17 cellular contexts compared by ENCODE assay signal in genomic region chr6:79463721-79464120, GRCh38.
DNase-seq lines count a peak whose midpoint lies in the region; TF ChIP-seq lines count a peak whose summit lies in the region.
"Had no signal": no experiment of that assay in that cellular context is flagged by ENCODE, and none has a peak within 500 bp of the region (broad histone marks: within the 10 kb centered on the region; RNA-seq: fewer than 3 reads in every experiment).

No MANE protein-coding gene starts in this region.

- H3K36me3 Mint-ChIP-seq in Calu3 (ENCODE audit: insufficient read depth, unreplicated experiment): peaks cover 5% of the 10 kb centered on the region
- H3K36me3 Mint-ChIP-seq: activated naive CD8-positive, alpha-beta T cell treated with anti-CD3 and anti-CD28 coated beads for 36 hours had no signal

- H3K9me2 ChIP-seq in MM.1S (replicated peaks; ENCODE audit: insufficient read depth, low read length) (no peaks in the 10 kb centered on the region), GM23248 (ENCODE audit: insufficient read depth) (no peaks in the 10 kb centered on the region)

- H3K27ac ChIP-seq in MM.1S (ENCODE audit: low read length): no peak overlapping the region
- no peak overlapping the region for H3K27ac ChIP-seq in GM23248
- H3K27ac ChIP-seq: ovary had no signal

- H3K27me3 ChIP-seq in MM.1S (replicated peaks; ENCODE audit: insufficient read depth, low read length) (no peaks in the 10 kb centered on the region), GM23248 (replicated peaks; ENCODE audit: insufficient read depth) (no peaks in the 10 kb centered on the region)
- H3K27me3 ChIP-seq: ovary had no signal

- H3K4me3 ChIP-seq in MM.1S (ENCODE audit: low read length) (no peak overlapping the region), GM23248 (no peak overlapping the region)
- H3K4me3 ChIP-seq: ovary had no signal

- H4K20me1 ChIP-seq in MM.1S (ENCODE audit: insufficient read depth, low read length) (no peaks in the 10 kb centered on the region), GM23248 (ENCODE audit: insufficient read depth) (no peaks in the 10 kb centered on the region)

- no peaks in the 10 kb centered on the region for H3K27me3 Mint-ChIP-seq in Calu3 (ENCODE audit: unreplicated experiment)

- H3F3A ChIP-seq in MM.1S (ENCODE audit: insufficient read depth, low read length): no peaks in the 10 kb centered on the region
- H3F3A ChIP-seq in GM23248 (ENCODE audit: insufficient read depth): peaks cover 18% of the 10 kb centered on the region; the same call in 1 of the 2 replicates

- peaks cover 73% of the 10 kb centered on the region for H3K4me1 Mint-ChIP-seq in Calu3 (ENCODE audit: low read depth, unreplicated experiment)
- H3K4me1 Mint-ChIP-seq: activated naive CD8-positive, alpha-beta T cell treated with anti-CD3 and anti-CD28 coated beads for 36 hours had no signal

- no peak overlapping the region for H2AFZ ChIP-seq in MM.1S (ENCODE audit: low read length)
- H2AFZ ChIP-seq in GM23248: no peak overlapping the region

- no peak overlapping the region for H3K4me2 ChIP-seq in MM.1S (ENCODE audit: low read depth, low read length)
- H3K4me2 ChIP-seq in GM23248 (ENCODE audit: unreplicated experiment): no peak overlapping the region

- intact Hi-C loops in Calu3 (cut with micrococcal nuclease; ENCODE audit: unreplicated experiment): loop anchor here (2.0 to 10.0 kb wide), 4 partner anchors 33 to 263 kb away; no protein-coding TSS in a partner anchor

- H3K9ac ChIP-seq in MM.1S (ENCODE audit: low read length): no peak overlapping the region
- no peak overlapping the region for H3K9ac ChIP-seq in GM23248

- peak overlapping the region; percentile 48 for H3K4me3 Mint-ChIP-seq in Calu3 (ENCODE audit: low read depth, unreplicated experiment)
- H3K4me3 Mint-ChIP-seq: activated naive CD8-positive, alpha-beta T cell treated with anti-CD3 and anti-CD28 coated beads for 36 hours had no signal

- H3K36me3 ChIP-seq in MM.1S (replicated peaks; ENCODE audit: insufficient read depth, low read length) (no peaks in the 10 kb centered on the region), GM23248 (ENCODE audit: low read depth) (no peaks in the 10 kb centered on the region)
- H3K36me3 ChIP-seq: ovary had no signal

- H3K79me2 ChIP-seq in MM.1S (ENCODE audit: low read length): no peaks in the 10 kb centered on the region
- H3K79me2 ChIP-seq in GM23248 (ENCODE audit: insufficient read depth): no peaks in the 10 kb centered on the region

- no peaks in the 10 kb centered on the region for H3K4me1 ChIP-seq in MM.1S (ENCODE audit: low read length)
- H3K4me1 ChIP-seq in GM23248 (ENCODE audit: insufficient read depth): peaks cover 15% of the 10 kb centered on the region

- BruUV-seq in Calu3 (replicated peaks; lab: Mats Ljungman, UMichigan): no TSS peak

- in situ Hi-C loops in GM23248 (cut with MboI): no loop called here

- TF ChIP-seq CTCF in Calu3 (IDR thresholded peaks at IDR 0.05; ENCODE audit: unreplicated experiment): no peak
- TF ChIP-seq CTCF in MM.1S (IDR thresholded peaks at IDR 0.05; ENCODE audit: low read length): no peak

- CTCF ChIA-PET in Calu3 (lab: Charles Lee): interaction anchor here (1.2 to 2.2 kb wide), 2 partner anchors 32 to 240 kb away, joined by 3 to 7 read pairs; no protein-coding TSS in a partner anchor

- H3K9me3 ChIP-seq in MM.1S (replicated peaks; ENCODE audit: insufficient read depth, low read length): no peaks in the 10 kb centered on the region
- no peaks in the 10 kb centered on the region for H3K9me3 ChIP-seq in GM23248 (ENCODE audit: low read depth)
- H3K9me3 ChIP-seq: ovary had no signal

- H3K9me3 Mint-ChIP-seq in Calu3 (ENCODE audit: low read depth, unreplicated experiment): peaks cover 9% of the 10 kb centered on the region
- H3K9me3 Mint-ChIP-seq: activated naive CD8-positive, alpha-beta T cell treated with anti-CD3 and anti-CD28 coated beads for 36 hours had no signal

- DNase-seq in Calu3: peak; percentile 64
- peak; percentile 39 for DNase-seq in NCI-H69 (lab: John Stamatoyannopoulos, UW)
- DNase-seq in glomerular visceral epithelial cell (ENCODE audit: extremely low spot score): peak; percentile 54
- peak; percentile 27 for DNase-seq in mucosa of gallbladder (ENCODE audit: low spot score)
- no peak for DNase-seq in NCI-H1436 treated with DMSO at 0.1 percent for 48 hours (lab: John Stamatoyannopoulos, UW)
- no peak for DNase-seq in MM.1S
- no peak for DNase-seq in hepatic stellate cell (ENCODE audit: low spot score)
- no peak for DNase-seq in GM23248
- DNase-seq: activated CD4-positive, alpha-beta T cell treated with anti-CD3 and anti-CD28 coated beads for 4 hours; activated naive CD8-positive, alpha-beta T cell treated with anti-CD3 and anti-CD28 coated beads for 36 hours; COR-L47; effector CD4-positive, alpha-beta T cell; GF-D8; NCI-H1436; ovary; stimulated activated naive CD8-positive, alpha-beta T cell treated with anti-CD3 and anti-CD28 coated beads, Interleukin-15, Interleukin-2, amounts not matched to agents 100 U/mL and 50 U/mL, for 24 hours; T1000 had no signal

- WGBS in GM23248 (ENCODE audit: low coverage in 1 of 2, low lambda C conversion rate in 2 of 2, missing lambda C conversion rate in 2 of 2), 2 experiments: 94 to 96% methylated on average over 3 of the region's 3 CpGs

- H3K27ac Mint-ChIP-seq in Calu3 (ENCODE audit: unreplicated experiment): peak overlapping the region; percentile 84
- H3K27ac Mint-ChIP-seq: activated naive CD8-positive, alpha-beta T cell treated with anti-CD3 and anti-CD28 coated beads for 36 hours had no signal

Comparison
In these comparisons a context has a peak if more than half of its experiments do, and no peak if none do; other contexts are left out.
1. DNase-seq: peak in Calu3 (single experiment), NCI-H69 (single experiment), glomerular visceral epithelial cell (single experiment) and mucosa of gallbladder (single experiment); none in NCI-H1436 treated with DMSO at 0.1 percent for 48 hours (single experiment), MM.1S (single experiment), hepatic stellate cell (single experiment) and GM23248 (single experiment).